Comparison of ENCODE assay signal across 1 cellular context in the genomic region with DNA sequence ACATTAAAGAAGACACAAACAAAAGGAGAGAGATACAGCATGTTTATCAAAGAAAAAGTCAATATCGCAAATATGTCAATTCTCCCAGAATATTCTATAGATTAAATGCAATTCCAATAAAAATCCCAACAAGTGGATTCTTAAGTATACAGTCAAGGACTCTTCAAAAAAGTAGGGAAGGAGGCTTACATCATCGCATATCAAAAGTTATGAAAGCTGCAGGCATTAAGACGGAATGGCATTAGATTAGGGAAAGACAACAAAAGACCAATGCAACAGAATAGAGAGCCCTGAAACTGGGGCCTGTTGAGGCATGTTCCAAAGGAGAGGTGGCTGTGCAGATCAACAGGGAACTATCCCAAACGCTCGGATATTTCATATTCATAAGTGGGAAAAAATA.
TF ChIP-seq lines count a peak whose summit lies in the region.

No MANE protein-coding gene starts in this region.

TF ChIP-seq in GM23338, 12 proteins besides CTCF, POLR2A, EP300 and RAD21 (continued from another document):
- TF ChIP-seq, protein P1, sequence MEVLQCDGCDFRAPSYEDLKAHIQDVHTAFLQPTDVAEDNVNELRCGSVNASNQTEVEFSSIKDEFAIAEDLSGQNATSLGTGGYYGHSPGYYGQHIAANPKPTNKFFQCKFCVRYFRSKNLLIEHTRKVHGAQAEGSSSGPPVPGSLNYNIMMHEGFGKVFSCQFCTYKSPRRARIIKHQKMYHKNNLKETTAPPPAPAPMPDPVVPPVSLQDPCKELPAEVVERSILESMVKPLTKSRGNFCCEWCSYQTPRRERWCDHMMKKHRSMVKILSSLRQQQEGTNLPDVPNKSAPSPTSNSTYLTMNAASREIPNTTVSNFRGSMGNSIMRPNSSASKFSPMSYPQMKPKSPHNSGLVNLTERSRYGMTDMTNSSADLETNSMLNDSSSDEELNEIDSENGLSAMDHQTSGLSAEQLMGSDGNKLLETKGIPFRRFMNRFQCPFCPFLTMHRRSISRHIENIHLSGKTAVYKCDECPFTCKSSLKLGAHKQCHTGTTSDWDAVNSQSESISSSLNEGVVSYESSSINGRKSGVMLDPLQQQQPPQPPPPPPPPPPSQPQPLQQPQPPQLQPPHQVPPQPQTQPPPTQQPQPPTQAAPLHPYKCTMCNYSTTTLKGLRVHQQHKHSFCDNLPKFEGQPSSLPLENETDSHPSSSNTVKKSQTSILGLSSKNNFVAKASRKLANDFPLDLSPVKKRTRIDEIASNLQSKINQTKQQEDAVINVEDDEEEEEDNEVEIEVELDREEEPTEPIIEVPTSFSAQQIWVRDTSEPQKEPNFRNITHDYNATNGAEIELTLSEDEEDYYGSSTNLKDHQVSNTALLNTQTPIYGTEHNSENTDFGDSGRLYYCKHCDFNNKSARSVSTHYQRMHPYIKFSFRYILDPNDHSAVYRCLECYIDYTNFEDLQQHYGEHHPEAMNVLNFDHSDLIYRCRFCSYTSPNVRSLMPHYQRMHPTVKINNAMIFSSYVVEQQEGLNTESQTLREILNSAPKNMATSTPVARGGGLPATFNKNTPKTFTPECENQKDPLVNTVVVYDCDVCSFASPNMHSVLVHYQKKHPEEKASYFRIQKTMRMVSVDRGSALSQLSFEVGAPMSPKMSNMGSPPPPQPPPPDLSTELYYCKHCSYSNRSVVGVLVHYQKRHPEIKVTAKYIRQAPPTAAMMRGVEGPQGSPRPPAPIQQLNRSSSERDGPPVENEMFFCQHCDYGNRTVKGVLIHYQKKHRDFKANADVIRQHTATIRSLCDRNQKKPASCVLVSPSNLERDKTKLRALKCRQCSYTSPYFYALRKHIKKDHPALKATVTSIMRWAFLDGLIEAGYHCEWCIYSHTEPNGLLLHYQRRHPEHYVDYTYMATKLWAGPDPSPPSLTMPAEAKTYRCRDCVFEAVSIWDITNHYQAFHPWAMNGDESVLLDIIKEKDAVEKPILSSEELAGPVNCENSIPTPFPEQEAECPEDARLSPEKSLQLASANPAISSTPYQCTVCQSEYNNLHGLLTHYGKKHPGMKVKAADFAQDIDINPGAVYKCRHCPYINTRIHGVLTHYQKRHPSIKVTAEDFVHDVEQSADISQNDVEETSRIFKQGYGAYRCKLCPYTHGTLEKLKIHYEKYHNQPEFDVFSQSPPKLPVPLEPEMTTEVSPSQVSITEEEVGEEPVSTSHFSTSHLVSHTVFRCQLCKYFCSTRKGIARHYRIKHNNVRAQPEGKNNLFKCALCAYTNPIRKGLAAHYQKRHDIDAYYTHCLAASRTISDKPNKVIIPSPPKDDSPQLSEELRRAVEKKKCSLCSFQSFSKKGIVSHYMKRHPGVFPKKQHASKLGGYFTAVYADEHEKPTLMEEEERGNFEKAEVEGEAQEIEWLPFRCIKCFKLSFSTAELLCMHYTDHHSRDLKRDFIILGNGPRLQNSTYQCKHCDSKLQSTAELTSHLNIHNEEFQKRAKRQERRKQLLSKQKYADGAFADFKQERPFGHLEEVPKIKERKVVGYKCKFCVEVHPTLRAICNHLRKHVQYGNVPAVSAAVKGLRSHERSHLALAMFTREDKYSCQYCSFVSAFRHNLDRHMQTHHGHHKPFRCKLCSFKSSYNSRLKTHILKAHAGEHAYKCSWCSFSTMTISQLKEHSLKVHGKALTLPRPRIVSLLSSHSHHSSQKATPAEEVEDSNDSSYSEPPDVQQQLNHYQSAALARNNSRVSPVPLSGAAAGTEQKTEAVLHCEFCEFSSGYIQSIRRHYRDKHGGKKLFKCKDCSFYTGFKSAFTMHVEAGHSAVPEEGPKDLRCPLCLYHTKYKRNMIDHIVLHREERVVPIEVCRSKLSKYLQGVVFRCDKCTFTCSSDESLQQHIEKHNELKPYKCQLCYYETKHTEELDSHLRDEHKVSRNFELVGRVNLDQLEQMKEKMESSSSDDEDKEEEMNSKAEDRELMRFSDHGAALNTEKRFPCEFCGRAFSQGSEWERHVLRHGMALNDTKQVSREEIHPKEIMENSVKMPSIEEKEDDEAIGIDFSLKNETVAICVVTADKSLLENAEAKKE (CRISPR knock-in tag; IDR thresholded peaks at IDR 0.05): no peak
- no peak for TF ChIP-seq EZH2phosphoT487 (IDR thresholded peaks at IDR 0.05; ENCODE audit: unreplicated experiment)
- TF ChIP-seq STAT1 (IDR thresholded peaks at IDR 0.05; ENCODE audit: unreplicated experiment): no peak
- TF ChIP-seq ZNF331 (CRISPR knock-in tag; IDR thresholded peaks at IDR 0.05; ENCODE audit: low read depth): no peak
- TF ChIP-seq JUNB (IDR thresholded peaks at IDR 0.05; ENCODE audit: unreplicated experiment): no peak
- TF ChIP-seq EZH2 (IDR thresholded peaks at IDR 0.05; ENCODE audit: low read depth, unreplicated experiment): no peak
- TF ChIP-seq, protein P2, sequence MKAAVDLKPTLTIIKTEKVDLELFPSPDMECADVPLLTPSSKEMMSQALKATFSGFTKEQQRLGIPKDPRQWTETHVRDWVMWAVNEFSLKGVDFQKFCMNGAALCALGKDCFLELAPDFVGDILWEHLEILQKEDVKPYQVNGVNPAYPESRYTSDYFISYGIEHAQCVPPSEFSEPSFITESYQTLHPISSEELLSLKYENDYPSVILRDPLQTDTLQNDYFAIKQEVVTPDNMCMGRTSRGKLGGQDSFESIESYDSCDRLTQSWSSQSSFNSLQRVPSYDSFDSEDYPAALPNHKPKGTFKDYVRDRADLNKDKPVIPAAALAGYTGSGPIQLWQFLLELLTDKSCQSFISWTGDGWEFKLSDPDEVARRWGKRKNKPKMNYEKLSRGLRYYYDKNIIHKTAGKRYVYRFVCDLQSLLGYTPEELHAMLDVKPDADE (IDR thresholded peaks at IDR 0.05): no peak
- TF ChIP-seq, protein P3, sequence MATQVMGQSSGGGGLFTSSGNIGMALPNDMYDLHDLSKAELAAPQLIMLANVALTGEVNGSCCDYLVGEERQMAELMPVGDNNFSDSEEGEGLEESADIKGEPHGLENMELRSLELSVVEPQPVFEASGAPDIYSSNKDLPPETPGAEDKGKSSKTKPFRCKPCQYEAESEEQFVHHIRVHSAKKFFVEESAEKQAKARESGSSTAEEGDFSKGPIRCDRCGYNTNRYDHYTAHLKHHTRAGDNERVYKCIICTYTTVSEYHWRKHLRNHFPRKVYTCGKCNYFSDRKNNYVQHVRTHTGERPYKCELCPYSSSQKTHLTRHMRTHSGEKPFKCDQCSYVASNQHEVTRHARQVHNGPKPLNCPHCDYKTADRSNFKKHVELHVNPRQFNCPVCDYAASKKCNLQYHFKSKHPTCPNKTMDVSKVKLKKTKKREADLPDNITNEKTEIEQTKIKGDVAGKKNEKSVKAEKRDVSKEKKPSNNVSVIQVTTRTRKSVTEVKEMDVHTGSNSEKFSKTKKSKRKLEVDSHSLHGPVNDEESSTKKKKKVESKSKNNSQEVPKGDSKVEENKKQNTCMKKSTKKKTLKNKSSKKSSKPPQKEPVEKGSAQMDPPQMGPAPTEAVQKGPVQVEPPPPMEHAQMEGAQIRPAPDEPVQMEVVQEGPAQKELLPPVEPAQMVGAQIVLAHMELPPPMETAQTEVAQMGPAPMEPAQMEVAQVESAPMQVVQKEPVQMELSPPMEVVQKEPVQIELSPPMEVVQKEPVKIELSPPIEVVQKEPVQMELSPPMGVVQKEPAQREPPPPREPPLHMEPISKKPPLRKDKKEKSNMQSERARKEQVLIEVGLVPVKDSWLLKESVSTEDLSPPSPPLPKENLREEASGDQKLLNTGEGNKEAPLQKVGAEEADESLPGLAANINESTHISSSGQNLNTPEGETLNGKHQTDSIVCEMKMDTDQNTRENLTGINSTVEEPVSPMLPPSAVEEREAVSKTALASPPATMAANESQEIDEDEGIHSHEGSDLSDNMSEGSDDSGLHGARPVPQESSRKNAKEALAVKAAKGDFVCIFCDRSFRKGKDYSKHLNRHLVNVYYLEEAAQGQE (IDR thresholded peaks at IDR 0.05; ENCODE audit: unreplicated experiment): no peak
- no peak for TF ChIP-seq CREB1 (CRISPR knock-in tag; IDR thresholded peaks at IDR 0.05; ENCODE audit: low read depth)
- no peak for TF ChIP-seq ZNF114 (CRISPR knock-in tag; IDR thresholded peaks at IDR 0.05)
